Comparison of ENCODE assay signal across 1 cellular context in the genomic region with DNA sequence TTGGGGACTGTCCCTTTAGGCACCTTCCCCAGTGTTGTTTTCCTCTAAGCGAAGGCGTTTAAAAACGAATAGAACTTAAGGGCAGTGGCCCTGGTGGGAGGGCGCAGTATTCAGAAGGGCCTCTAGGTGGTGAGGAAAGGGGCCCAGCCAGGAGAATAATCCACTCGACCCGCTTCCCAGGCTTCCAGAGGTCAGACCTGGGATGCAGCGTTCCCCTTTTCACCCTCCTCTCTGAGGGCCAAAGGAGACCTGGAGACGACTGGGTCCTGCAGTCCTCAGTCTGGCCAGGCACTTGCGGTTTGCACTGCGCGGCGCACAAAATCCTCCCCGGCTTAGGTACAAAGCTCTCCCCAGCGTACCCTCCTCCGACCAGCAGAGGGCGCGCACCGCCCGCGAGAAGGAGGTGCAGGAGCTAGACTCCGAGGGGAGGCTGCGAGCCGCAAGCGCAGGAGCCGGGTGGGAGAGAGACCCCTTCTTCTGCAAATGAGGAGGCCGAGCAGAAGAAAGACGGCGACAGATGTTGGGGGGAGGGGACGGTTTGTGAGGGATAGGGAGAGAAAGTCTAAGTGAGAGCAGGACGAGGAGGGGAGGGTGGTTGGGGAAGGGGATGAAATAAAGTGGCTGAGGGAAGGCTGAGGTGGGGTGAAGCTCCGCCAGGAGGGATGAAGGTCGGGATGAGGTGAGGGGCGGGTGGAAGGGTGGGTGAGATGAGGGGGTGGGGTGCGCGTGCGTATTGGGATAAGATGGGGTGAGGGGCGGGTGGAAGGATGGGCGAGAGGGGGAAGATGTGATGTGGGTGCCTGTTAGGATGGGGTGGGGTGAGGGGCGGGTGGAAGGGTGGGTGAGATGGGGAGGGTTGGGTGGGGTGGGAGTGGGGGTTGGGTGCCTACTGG.
TF ChIP-seq lines count a peak whose summit lies in the region.

No MANE protein-coding gene starts in this region.

TF ChIP-seq in HepG2, 621 proteins besides CTCF, POLR2A, EP300 and RAD21 (continues in another document):
- TF ChIP-seq HNRNPK (IDR thresholded peaks at IDR 0.05; ENCODE audit: low read depth, low read length, poor library complexity, severe bottlenecking) (peak; percentile 59), ZNF766 (CRISPR knock-in tag; IDR thresholded peaks at IDR 0.05; ENCODE audit: borderline replicate concordance) (no peak), ARNT2 (CRISPR knock-in tag; IDR thresholded peaks at IDR 0.05; ENCODE audit: low read depth) (0 out of 2 replicates have a peak, but pooled peaks have one; percentile 46), ZNF562 (CRISPR knock-in tag; IDR thresholded peaks at IDR 0.05; ENCODE audit: borderline replicate concordance) (no peak), ZC3H13 (CRISPR knock-in tag; IDR thresholded peaks at IDR 0.05) (0 out of 2 replicates have a peak, but pooled peaks have one; percentile 3), ZSCAN12 (CRISPR knock-in tag; IDR thresholded peaks at IDR 0.05) (no peak), ZMYM3 (CRISPR knock-in tag; IDR thresholded peaks at IDR 0.05) (0 out of 2 replicates have a peak, but pooled peaks have one; percentile 27), CHD4 (IDR thresholded peaks at IDR 0.05; ENCODE audit: borderline replicate concordance, low read length) (no peak), ZNF558 (CRISPR knock-in tag; IDR thresholded peaks at IDR 0.05; ENCODE audit: borderline replicate concordance) (no peak), ATF7 (IDR thresholded peaks at IDR 0.05) (no peak), ATF7 (CRISPR knock-in tag; IDR thresholded peaks at IDR 0.05) (no peak), MIER2 (CRISPR knock-in tag; IDR thresholded peaks at IDR 0.05) (peak; percentile 78), ZNF230 (CRISPR knock-in tag; IDR thresholded peaks at IDR 0.05) (0 out of 2 replicates have a peak, but pooled peaks have one; percentile 30), EZH2 (conservative IDR thresholded peaks at IDR 0.05; ENCODE audit: low read depth, low read length) (peak; percentile 27; the same call in 1 of the 2 replicates), KLF16 (CRISPR knock-in tag; IDR thresholded peaks at IDR 0.05) (peak in 1 of 2 experiments; percentile 61; a peak in 1 of 4 replicates), BORCS8-MEF2B (CRISPR knock-in tag; IDR thresholded peaks at IDR 0.05) (0 out of 2 replicates have a peak, but pooled peaks have one; percentile 54), KAT8 (CRISPR knock-in tag; IDR thresholded peaks at IDR 0.05) (peak; percentile 43; the same call in 1 of the 2 replicates), MEF2D (CRISPR knock-in tag; IDR thresholded peaks at IDR 0.05) (no peak), ZNF619 (CRISPR knock-in tag; IDR thresholded peaks at IDR 0.05) (0 out of 2 replicates have a peak, but pooled peaks have one; percentile 83), XRCC5 (optimal IDR thresholded peaks at IDR 0.05; ENCODE audit: low read length) (peak; percentile 96), STAG1 (CRISPR knock-in tag; IDR thresholded peaks at IDR 0.05) (peak; percentile 82), FOXO1 (CRISPR knock-in tag; IDR thresholded peaks at IDR 0.05) (peak; percentile 65), ZBTB7A (CRISPR knock-in tag; IDR thresholded peaks at IDR 0.05) (peak; percentile 45; the same call in 1 of the 2 replicates), PHF8 (CRISPR knock-in tag; IDR thresholded peaks at IDR 0.05) (peak; percentile 20; the same call in 1 of the 2 replicates), ZNF350 (CRISPR knock-in tag; IDR thresholded peaks at IDR 0.05; ENCODE audit: borderline replicate concordance, low read depth) (peak; percentile 64; the same call in 1 of the 2 replicates), ZNF274 (CRISPR knock-in tag; IDR thresholded peaks at IDR 0.05) (no peak; the same call in 1 of the 2 replicates), SYNCRIP (IDR thresholded peaks at IDR 0.05; ENCODE audit: insufficient read depth, low read depth, low read length) (no peak), BHLHE40 (IDR thresholded peaks at IDR 0.05; ENCODE audit: low read length) (0 out of 2 replicates have a peak, but pooled peaks have one; percentile 23)
- TF ChIP-seq, protein P1, sequence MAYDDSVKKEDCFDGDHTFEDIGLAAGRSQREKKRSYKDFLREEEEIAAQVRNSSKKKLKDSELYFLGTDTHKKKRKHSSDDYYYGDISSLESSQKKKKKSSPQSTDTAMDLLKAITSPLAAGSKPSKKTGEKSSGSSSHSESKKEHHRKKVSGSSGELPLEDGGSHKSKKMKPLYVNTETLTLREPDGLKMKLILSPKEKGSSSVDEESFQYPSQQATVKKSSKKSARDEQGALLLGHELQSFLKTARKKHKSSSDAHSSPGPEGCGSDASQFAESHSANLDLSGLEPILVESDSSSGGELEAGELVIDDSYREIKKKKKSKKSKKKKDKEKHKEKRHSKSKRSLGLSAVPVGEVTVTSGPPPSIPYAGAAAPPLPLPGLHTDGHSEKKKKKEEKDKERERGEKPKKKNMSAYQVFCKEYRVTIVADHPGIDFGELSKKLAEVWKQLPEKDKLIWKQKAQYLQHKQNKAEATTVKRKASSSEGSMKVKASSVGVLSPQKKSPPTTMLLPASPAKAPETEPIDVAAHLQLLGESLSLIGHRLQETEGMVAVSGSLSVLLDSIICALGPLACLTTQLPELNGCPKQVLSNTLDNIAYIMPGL (CRISPR knock-in tag; IDR thresholded peaks at IDR 0.05; ENCODE audit: borderline replicate concordance in 1 of 2, low read depth in 1 of 2) = peak; percentile 85 to 89
- TF ChIP-seq, protein P2, sequence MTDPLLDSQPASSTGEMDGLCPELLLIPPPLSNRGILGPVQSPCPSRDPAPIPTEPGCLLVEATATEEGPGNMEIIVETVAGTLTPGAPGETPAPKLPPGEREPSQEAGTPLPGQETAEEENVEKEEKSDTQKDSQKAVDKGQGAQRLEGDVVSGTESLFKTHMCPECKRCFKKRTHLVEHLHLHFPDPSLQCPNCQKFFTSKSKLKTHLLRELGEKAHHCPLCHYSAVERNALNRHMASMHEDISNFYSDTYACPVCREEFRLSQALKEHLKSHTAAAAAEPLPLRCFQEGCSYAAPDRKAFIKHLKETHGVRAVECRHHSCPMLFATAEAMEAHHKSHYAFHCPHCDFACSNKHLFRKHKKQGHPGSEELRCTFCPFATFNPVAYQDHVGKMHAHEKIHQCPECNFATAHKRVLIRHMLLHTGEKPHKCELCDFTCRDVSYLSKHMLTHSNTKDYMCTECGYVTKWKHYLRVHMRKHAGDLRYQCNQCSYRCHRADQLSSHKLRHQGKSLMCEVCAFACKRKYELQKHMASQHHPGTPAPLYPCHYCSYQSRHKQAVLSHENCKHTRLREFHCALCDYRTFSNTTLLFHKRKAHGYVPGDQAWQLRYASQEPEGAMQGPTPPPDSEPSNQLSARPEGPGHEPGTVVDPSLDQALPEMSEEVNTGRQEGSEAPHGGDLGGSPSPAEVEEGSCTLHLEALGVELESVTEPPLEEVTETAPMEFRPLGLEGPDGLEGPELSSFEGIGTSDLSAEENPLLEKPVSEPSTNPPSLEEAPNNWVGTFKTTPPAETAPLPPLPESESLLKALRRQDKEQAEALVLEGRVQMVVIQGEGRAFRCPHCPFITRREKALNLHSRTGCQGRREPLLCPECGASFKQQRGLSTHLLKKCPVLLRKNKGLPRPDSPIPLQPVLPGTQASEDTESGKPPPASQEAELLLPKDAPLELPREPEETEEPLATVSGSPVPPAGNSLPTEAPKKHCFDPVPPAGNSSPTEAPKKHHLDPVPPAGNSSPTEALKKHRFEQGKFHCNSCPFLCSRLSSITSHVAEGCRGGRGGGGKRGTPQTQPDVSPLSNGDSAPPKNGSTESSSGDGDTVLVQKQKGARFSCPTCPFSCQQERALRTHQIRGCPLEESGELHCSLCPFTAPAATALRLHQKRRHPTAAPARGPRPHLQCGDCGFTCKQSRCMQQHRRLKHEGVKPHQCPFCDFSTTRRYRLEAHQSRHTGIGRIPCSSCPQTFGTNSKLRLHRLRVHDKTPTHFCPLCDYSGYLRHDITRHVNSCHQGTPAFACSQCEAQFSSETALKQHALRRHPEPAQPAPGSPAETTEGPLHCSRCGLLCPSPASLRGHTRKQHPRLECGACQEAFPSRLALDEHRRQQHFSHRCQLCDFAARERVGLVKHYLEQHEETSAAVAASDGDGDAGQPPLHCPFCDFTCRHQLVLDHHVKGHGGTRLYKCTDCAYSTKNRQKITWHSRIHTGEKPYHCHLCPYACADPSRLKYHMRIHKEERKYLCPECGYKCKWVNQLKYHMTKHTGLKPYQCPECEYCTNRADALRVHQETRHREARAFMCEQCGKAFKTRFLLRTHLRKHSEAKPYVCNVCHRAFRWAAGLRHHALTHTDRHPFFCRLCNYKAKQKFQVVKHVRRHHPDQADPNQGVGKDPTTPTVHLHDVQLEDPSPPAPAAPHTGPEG (CRISPR knock-in tag; IDR thresholded peaks at IDR 0.05) = 0 out of 2 replicates have a peak, but pooled peaks have one; percentile 40
- TF ChIP-seq, protein P3, sequence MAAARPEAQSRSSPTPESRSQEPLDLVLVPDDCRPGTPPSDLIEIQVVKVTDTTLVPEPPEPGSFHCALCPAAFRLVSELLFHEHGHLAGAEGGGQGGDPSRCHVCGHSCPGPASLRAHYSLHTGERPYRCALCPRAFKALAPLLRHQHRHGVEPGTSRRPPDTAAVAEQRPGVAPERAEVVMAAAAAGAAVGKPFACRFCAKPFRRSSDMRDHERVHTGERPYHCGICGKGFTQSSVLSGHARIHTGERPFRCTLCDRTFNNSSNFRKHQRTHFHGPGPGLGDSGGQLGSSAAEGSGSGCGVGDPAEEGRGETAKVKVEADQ (CRISPR knock-in tag; IDR thresholded peaks at IDR 0.05; ENCODE audit: borderline replicate concordance) = no peak
- TF ChIP-seq, protein P4, sequence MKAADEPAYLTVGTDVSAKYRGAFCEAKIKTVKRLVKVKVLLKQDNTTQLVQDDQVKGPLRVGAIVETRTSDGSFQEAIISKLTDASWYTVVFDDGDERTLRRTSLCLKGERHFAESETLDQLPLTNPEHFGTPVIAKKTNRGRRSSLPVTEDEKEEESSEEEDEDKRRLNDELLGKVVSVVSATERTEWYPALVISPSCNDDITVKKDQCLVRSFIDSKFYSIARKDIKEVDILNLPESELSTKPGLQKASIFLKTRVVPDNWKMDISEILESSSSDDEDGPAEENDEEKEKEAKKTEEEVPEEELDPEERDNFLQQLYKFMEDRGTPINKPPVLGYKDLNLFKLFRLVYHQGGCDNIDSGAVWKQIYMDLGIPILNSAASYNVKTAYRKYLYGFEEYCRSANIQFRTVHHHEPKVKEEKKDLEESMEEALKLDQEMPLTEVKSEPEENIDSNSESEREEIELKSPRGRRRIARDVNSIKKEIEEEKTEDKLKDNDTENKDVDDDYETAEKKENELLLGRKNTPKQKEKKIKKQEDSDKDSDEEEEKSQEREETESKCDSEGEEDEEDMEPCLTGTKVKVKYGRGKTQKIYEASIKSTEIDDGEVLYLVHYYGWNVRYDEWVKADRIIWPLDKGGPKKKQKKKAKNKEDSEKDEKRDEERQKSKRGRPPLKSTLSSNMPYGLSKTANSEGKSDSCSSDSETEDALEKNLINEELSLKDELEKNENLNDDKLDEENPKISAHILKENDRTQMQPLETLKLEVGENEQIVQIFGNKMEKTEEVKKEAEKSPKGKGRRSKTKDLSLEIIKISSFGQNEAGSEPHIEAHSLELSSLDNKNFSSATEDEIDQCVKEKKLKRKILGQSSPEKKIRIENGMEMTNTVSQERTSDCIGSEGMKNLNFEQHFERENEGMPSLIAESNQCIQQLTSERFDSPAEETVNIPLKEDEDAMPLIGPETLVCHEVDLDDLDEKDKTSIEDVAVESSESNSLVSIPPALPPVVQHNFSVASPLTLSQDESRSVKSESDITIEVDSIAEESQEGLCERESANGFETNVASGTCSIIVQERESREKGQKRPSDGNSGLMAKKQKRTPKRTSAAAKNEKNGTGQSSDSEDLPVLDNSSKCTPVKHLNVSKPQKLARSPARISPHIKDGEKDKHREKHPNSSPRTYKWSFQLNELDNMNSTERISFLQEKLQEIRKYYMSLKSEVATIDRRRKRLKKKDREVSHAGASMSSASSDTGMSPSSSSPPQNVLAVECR (CRISPR knock-in tag; IDR thresholded peaks at IDR 0.05; ENCODE audit: borderline replicate concordance) = peak; percentile 14; the same call in 1 of the 2 replicates
- TF ChIP-seq, protein P5, sequence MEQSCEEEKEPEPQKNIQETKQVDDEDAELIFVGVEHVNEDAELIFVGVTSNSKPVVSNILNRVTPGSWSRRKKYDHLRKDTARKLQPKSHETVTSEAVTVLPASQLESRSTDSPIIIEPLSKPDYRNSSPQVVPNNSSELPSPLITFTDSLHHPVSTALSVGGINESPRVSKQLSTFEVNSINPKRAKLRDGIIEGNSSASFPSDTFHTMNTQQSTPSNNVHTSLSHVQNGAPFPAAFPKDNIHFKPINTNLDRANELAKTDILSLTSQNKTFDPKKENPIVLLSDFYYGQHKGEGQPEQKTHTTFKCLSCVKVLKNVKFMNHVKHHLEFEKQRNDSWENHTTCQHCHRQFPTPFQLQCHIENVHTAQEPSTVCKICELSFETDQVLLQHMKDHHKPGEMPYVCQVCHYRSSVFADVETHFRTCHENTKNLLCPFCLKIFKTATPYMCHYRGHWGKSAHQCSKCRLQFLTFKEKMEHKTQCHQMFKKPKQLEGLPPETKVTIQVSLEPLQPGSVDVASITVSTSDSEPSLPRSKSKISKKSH (CRISPR knock-in tag; IDR thresholded peaks at IDR 0.05; ENCODE audit: borderline replicate concordance) = peak; percentile 41; the same call in 1 of the 2 replicates
- TF ChIP-seq, protein P6, sequence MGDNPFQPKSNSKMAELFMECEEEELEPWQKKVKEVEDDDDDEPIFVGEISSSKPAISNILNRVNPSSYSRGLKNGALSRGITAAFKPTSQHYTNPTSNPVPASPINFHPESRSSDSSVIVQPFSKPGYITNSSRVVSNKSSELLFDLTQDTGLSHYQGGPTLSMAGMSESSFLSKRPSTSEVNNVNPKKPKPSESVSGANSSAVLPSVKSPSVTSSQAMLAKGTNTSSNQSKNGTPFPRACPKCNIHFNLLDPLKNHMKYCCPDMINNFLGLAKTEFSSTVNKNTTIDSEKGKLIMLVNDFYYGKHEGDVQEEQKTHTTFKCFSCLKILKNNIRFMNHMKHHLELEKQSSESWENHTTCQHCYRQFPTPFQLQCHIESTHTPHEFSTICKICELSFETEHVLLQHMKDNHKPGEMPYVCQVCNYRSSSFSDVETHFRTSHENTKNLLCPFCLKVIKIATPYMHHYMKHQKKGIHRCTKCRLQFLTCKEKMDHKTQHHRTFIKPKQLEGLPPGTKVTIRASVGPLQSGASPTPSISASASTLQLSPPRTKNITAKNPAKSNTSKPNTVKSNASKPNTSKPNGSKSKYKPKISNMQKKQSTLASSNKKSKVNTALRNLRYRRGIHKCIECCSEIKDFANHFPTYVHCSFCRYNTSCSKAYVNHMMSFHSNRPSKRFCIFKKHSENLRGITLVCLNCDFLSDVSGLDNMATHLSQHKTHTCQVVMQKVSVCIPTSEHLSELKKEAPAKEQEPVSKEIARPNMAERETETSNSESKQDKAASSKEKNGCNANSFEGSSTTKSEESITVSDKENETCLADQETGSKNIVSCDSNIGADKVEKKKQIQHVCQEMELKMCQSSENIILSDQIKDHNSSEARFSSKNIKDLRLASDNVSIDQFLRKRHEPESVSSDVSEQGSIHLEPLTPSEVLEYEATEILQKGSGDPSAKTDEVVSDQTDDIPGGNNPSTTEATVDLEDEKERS (CRISPR knock-in tag; IDR thresholded peaks at IDR 0.05) = no peak
- TF ChIP-seq, protein P7, sequence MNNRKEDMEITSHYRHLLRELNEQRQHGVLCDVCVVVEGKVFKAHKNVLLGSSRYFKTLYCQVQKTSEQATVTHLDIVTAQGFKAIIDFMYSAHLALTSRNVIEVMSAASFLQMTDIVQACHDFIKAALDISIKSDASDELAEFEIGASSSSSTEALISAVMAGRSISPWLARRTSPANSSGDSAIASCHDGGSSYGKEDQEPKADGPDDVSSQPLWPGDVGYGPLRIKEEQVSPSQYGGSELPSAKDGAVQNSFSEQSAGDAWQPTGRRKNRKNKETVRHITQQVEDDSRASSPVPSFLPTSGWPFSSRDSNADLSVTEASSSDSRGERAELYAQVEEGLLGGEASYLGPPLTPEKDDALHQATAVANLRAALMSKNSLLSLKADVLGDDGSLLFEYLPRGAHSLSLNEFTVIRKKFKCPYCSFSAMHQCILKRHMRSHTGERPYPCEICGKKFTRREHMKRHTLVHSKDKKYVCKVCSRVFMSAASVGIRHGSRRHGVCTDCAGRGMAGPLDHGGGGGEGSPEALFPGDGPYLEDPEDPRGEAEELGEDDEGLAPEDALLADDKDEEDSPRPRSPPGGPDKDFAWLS (CRISPR knock-in tag; IDR thresholded peaks at IDR 0.05; ENCODE audit: borderline replicate concordance) = no peak
